Comparison of ENCODE assay signal across 26 cellular contexts in genomic region chr2:134098258-134098785, GRCh38.
"Had no signal": no experiment of that assay in that cellular context is flagged by ENCODE, and none has a peak within 500 bp of the region (broad histone marks: within the 10 kb centered on the region; RNA-seq: fewer than 3 reads in every experiment).

No MANE protein-coding gene starts in this region.

- H3K27ac Mint-ChIP-seq: activated CD4-positive, alpha-beta memory T cell treated with anti-CD3 and anti-CD28 coated beads, Interleukin-2, amount 10 ng/mL, durations not matched to agents 7 days and 5 days; activated naive CD4-positive, alpha-beta T cell treated with anti-CD3 and anti-CD28 coated beads, Interleukin-2, amount 10 ng/mL, durations not matched to agents 7 days and 5 days; activated naive CD8-positive, alpha-beta T cell treated with anti-CD3 and anti-CD28 coated beads, Interleukin-2, amount 10 ng/mL, durations not matched to agents 7 days and 5 days; activated T-cell treated with anti-CD3 and anti-CD28 coated beads, Interleukin-2, amount 50 U/mL, for 24 hours; mesothelial cell of epicardium; naive B cell; nephron progenitor cell; stimulated activated naive B cell treated with anti-CD40 and anti-IgM and Interleukin-4, amounts not matched to agents 10 μg/mL and 1 μg/mL and 100 μg/mL, for 72 hours; T-helper 2 cell treated with Interferon-gamma antibody and Interleukin-4, amounts not matched to agents 5 μg/mL and 100 μg/mL, for 36 hours had no signal

- H3K9me3 ChIP-seq: neutrophil, stomach, suprapubic skin, tibial artery had no signal

- DNase-seq: activated CD4-positive, alpha-beta memory T cell treated with anti-CD3 and anti-CD28 coated beads, Interleukin-2, amount 10 ng/mL, durations not matched to agents 7 days and 5 days; activated CD4-positive, alpha-beta T cell treated with anti-CD3 and anti-CD28 coated beads for 4 hours; activated CD8-positive, alpha-beta memory T cell treated with anti-CD3 and anti-CD28 coated beads, Interleukin-2, amount 50 U/mL, for 48 hours; activated gamma-delta T cell; activated naive CD4-positive, alpha-beta T cell treated with anti-CD3 and anti-CD28 coated beads, Interleukin-2, amount 10 ng/mL, durations not matched to agents 7 days and 5 days; activated naive CD8-positive, alpha-beta T cell treated with anti-CD3 and anti-CD28 coated beads, Interleukin-2, amount 10 ng/mL, durations not matched to agents 7 days and 5 days; activated T-cell treated with anti-CD3 and anti-CD28 coated beads, Interleukin-2, amount 50 U/mL, for 24 hours; amniotic stem cell; brain microvascular endothelial cell; caudate nucleus; cortex of kidney; head of caudate nucleus; hypothalamus; mammary epithelial cell; naive B cell; nephron progenitor cell; stimulated activated CD4-positive, alpha-beta T cell treated with anti-CD3 and anti-CD28 coated beads, Interleukin-15, amount 100 ng/mL, for 24 hours; stimulated activated CD4-positive, alpha-beta T cell treated with anti-CD3 and anti-CD28 coated beads, Interleukin-2, amount 100 ng/mL, for 24 hours; stimulated activated naive B cell treated with anti-CD40 and anti-IgM and Interleukin-4, amounts not matched to agents 10 μg/mL and 1 μg/mL and 100 μg/mL, for 72 hours; stomach; T-helper 1 cell; tibial artery had no signal

- H3K36me3 ChIP-seq: brain microvascular endothelial cell, neutrophil, stomach, suprapubic skin, tibial artery had no signal

- H3K4me3 Mint-ChIP-seq: activated CD4-positive, alpha-beta memory T cell treated with anti-CD3 and anti-CD28 coated beads, Interleukin-2, amount 10 ng/mL, durations not matched to agents 7 days and 5 days; activated naive CD4-positive, alpha-beta T cell treated with anti-CD3 and anti-CD28 coated beads, Interleukin-2, amount 10 ng/mL, durations not matched to agents 7 days and 5 days; activated naive CD8-positive, alpha-beta T cell treated with anti-CD3 and anti-CD28 coated beads, Interleukin-2, amount 10 ng/mL, durations not matched to agents 7 days and 5 days; activated T-cell treated with anti-CD3 and anti-CD28 coated beads, Interleukin-2, amount 50 U/mL, for 24 hours; mesothelial cell of epicardium; naive B cell; nephron progenitor cell; stimulated activated naive B cell treated with anti-CD40 and anti-IgM and Interleukin-4, amounts not matched to agents 10 μg/mL and 1 μg/mL and 100 μg/mL, for 72 hours; T-helper 2 cell treated with Interferon-gamma antibody and Interleukin-4, amounts not matched to agents 5 μg/mL and 100 μg/mL, for 36 hours had no signal

- H3K4me1 Mint-ChIP-seq: activated CD4-positive, alpha-beta memory T cell treated with anti-CD3 and anti-CD28 coated beads, Interleukin-2, amount 10 ng/mL, durations not matched to agents 7 days and 5 days; activated naive CD4-positive, alpha-beta T cell treated with anti-CD3 and anti-CD28 coated beads, Interleukin-2, amount 10 ng/mL, durations not matched to agents 7 days and 5 days had no signal

- H3K4me1 ChIP-seq: suprapubic skin, tibial artery had no signal

- H3K36me3 Mint-ChIP-seq: activated naive CD8-positive, alpha-beta T cell treated with anti-CD3 and anti-CD28 coated beads, Interleukin-2, amount 10 ng/mL, durations not matched to agents 7 days and 5 days; mesothelial cell of epicardium; naive B cell had no signal

- H3K9me3 Mint-ChIP-seq: mesothelial cell of epicardium; T-helper 2 cell treated with Interferon-gamma antibody and Interleukin-4, amounts not matched to agents 5 μg/mL and 100 μg/mL, for 36 hours had no signal

- H3K27me3 ChIP-seq: brain microvascular endothelial cell, stomach, suprapubic skin, tibial artery had no signal

- H3K27ac ChIP-seq: brain microvascular endothelial cell, neutrophil, stomach, suprapubic skin, tibial artery had no signal

- ATAC-seq: stimulated activated naive B cell treated with anti-CD40 and anti-IgM and Interleukin-4, amounts not matched to agents 10 μg/mL and 1 μg/mL and 100 μg/mL, for 72 hours had no signal

- H3K4me3 ChIP-seq: stomach, suprapubic skin, tibial artery had no signal
